1 cellular context compared by ENCODE assay signal in the genomic region with DNA sequence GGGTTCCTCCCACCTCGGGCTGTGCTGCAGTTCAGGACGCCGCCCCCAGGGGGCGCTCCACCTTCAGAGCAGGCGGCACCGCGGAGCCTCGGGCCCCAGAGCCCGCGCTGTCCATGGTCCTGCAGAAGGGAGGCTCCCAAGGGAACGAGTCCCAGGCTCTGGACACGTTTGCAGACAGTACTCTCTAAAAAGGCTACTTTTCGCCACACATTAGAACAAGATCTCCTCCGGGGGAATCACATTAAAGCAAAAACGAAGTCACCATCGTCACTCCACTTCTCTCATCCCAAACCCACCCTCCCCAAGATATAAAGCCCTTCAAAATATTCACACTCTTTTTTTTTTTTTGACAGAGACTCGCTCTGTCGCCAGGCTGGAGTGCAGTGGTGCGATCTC.
TF ChIP-seq lines count a peak whose summit lies in the region.

No MANE protein-coding gene starts in this region.

TF ChIP-seq in HepG2, 621 proteins besides CTCF, POLR2A, EP300 and RAD21 (continued from another document and continues in another):
- TF ChIP-seq, protein P1, sequence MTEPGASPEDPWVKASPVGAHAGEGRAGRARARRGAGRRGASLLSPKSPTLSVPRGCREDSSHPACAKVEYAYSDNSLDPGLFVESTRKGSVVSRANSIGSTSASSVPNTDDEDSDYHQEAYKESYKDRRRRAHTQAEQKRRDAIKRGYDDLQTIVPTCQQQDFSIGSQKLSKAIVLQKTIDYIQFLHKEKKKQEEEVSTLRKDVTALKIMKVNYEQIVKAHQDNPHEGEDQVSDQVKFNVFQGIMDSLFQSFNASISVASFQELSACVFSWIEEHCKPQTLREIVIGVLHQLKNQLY (CRISPR knock-in tag; IDR thresholded peaks at IDR 0.05), result peak; percentile 69; the same call in 1 of the 2 replicates
- TF ChIP-seq ATF7-NPFF (CRISPR knock-in tag; IDR thresholded peaks at IDR 0.05; ENCODE audit: low read depth) (peak; percentile 97), ZNF567 (CRISPR knock-in tag; IDR thresholded peaks at IDR 0.05; ENCODE audit: borderline replicate concordance) (no peak), ZNF224 (CRISPR knock-in tag; IDR thresholded peaks at IDR 0.05) (0 out of 2 replicates have a peak, but pooled peaks have one; percentile 51), ZNF138 (CRISPR knock-in tag; IDR thresholded peaks at IDR 0.05; ENCODE audit: low read depth) (peak; percentile 97), FOXO1 (CRISPR knock-in tag; IDR thresholded peaks at IDR 0.05) (peak; percentile 90), ZNF143 (CRISPR knock-in tag; IDR thresholded peaks at IDR 0.05) (peak; percentile 51; the same call in 1 of the 2 replicates), ZNF598 (CRISPR knock-in tag; IDR thresholded peaks at IDR 0.05; ENCODE audit: borderline replicate concordance) (peak; percentile 82; the same call in 1 of the 2 replicates), MAZ (IDR thresholded peaks at IDR 0.05; ENCODE audit: borderline replicate concordance, low read depth, low read length) (no peak; the same call in 1 of the 2 replicates), MAZ (CRISPR knock-in tag; IDR thresholded peaks at IDR 0.05; ENCODE audit: low read depth) (peak; percentile 93), HNRNPH1 (optimal IDR thresholded peaks at IDR 0.05; ENCODE audit: low read depth, low read length) (no peak), ZNF670 (CRISPR knock-in tag; IDR thresholded peaks at IDR 0.05; ENCODE audit: borderline replicate concordance) (no peak), ZSCAN31 (CRISPR knock-in tag; IDR thresholded peaks at IDR 0.05; ENCODE audit: low read depth) (peak; percentile 96), FOXK1 (CRISPR knock-in tag; IDR thresholded peaks at IDR 0.05; ENCODE audit: borderline replicate concordance, low read depth) (peak; percentile 92; the same call in 1 of the 2 replicates), ZNF749 (CRISPR knock-in tag; IDR thresholded peaks at IDR 0.05; ENCODE audit: borderline replicate concordance) (peak; percentile 94; the same call in 1 of the 2 replicates), ZNF577 (CRISPR knock-in tag; IDR thresholded peaks at IDR 0.05; ENCODE audit: borderline replicate concordance, low read depth) (peak; percentile 86; the same call in 1 of the 2 replicates), NFE2L1 (CRISPR knock-in tag; IDR thresholded peaks at IDR 0.05; ENCODE audit: borderline replicate concordance) (peak; percentile 72; the same call in 1 of the 2 replicates), ZSCAN25 (CRISPR knock-in tag; IDR thresholded peaks at IDR 0.05) (peak; percentile 75; the same call in 1 of the 2 replicates), ZNF850 (CRISPR knock-in tag; conservative IDR thresholded peaks at IDR 0.05) (no peak), ZNF496 (CRISPR knock-in tag; IDR thresholded peaks at IDR 0.05; ENCODE audit: insufficient replicate concordance) (no peak), NR2F2 (IDR thresholded peaks at IDR 0.05; ENCODE audit: borderline replicate concordance, low read depth) (no peak), CBX2 (IDR thresholded peaks at IDR 0.05; ENCODE audit: low read depth, low read length) (no peak), CBX2 (CRISPR knock-in tag; IDR thresholded peaks at IDR 0.05; ENCODE audit: low read depth) (peak; percentile 74; the same call in 1 of the 2 replicates), SOX5 (CRISPR knock-in tag; IDR thresholded peaks at IDR 0.05; ENCODE audit: borderline replicate concordance) (peak; percentile 76), ZNF724P (CRISPR knock-in tag; IDR thresholded peaks at IDR 0.05; ENCODE audit: borderline replicate concordance) (peak; percentile 80; the same call in 1 of the 2 replicates), ZNF773 (CRISPR knock-in tag; IDR thresholded peaks at IDR 0.05; ENCODE audit: borderline replicate concordance) (peak; percentile 99; the same call in 1 of the 2 replicates), ZNF530 (CRISPR knock-in tag; IDR thresholded peaks at IDR 0.05; ENCODE audit: low read depth) (peak; percentile 92), MIER2 (CRISPR knock-in tag; IDR thresholded peaks at IDR 0.05) (peak; percentile 100), MBD4 (IDR thresholded peaks at IDR 0.05; ENCODE audit: borderline replicate concordance, low read length) (no peak), HMGA1 (CRISPR knock-in tag; conservative IDR thresholded peaks at IDR 0.05) (no peak), AGO2 (optimal IDR thresholded peaks at IDR 0.05; ENCODE audit: low read depth, low read length) (no peak)
- TF ChIP-seq, protein P2, sequence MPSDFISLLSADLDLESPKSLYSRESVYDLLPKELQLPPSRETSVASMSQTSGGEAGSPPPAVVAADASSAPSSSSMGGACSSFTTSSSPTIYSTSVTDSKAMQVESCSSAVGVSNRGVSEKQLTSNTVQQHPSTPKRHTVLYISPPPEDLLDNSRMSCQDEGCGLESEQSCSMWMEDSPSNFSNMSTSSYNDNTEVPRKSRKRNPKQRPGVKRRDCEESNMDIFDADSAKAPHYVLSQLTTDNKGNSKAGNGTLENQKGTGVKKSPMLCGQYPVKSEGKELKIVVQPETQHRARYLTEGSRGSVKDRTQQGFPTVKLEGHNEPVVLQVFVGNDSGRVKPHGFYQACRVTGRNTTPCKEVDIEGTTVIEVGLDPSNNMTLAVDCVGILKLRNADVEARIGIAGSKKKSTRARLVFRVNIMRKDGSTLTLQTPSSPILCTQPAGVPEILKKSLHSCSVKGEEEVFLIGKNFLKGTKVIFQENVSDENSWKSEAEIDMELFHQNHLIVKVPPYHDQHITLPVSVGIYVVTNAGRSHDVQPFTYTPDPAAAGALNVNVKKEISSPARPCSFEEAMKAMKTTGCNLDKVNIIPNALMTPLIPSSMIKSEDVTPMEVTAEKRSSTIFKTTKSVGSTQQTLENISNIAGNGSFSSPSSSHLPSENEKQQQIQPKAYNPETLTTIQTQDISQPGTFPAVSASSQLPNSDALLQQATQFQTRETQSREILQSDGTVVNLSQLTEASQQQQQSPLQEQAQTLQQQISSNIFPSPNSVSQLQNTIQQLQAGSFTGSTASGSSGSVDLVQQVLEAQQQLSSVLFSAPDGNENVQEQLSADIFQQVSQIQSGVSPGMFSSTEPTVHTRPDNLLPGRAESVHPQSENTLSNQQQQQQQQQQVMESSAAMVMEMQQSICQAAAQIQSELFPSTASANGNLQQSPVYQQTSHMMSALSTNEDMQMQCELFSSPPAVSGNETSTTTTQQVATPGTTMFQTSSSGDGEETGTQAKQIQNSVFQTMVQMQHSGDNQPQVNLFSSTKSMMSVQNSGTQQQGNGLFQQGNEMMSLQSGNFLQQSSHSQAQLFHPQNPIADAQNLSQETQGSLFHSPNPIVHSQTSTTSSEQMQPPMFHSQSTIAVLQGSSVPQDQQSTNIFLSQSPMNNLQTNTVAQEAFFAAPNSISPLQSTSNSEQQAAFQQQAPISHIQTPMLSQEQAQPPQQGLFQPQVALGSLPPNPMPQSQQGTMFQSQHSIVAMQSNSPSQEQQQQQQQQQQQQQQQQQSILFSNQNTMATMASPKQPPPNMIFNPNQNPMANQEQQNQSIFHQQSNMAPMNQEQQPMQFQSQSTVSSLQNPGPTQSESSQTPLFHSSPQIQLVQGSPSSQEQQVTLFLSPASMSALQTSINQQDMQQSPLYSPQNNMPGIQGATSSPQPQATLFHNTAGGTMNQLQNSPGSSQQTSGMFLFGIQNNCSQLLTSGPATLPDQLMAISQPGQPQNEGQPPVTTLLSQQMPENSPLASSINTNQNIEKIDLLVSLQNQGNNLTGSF (CRISPR knock-in tag; IDR thresholded peaks at IDR 0.05), result peak; percentile 98
- TF ChIP-seq, protein P3, sequence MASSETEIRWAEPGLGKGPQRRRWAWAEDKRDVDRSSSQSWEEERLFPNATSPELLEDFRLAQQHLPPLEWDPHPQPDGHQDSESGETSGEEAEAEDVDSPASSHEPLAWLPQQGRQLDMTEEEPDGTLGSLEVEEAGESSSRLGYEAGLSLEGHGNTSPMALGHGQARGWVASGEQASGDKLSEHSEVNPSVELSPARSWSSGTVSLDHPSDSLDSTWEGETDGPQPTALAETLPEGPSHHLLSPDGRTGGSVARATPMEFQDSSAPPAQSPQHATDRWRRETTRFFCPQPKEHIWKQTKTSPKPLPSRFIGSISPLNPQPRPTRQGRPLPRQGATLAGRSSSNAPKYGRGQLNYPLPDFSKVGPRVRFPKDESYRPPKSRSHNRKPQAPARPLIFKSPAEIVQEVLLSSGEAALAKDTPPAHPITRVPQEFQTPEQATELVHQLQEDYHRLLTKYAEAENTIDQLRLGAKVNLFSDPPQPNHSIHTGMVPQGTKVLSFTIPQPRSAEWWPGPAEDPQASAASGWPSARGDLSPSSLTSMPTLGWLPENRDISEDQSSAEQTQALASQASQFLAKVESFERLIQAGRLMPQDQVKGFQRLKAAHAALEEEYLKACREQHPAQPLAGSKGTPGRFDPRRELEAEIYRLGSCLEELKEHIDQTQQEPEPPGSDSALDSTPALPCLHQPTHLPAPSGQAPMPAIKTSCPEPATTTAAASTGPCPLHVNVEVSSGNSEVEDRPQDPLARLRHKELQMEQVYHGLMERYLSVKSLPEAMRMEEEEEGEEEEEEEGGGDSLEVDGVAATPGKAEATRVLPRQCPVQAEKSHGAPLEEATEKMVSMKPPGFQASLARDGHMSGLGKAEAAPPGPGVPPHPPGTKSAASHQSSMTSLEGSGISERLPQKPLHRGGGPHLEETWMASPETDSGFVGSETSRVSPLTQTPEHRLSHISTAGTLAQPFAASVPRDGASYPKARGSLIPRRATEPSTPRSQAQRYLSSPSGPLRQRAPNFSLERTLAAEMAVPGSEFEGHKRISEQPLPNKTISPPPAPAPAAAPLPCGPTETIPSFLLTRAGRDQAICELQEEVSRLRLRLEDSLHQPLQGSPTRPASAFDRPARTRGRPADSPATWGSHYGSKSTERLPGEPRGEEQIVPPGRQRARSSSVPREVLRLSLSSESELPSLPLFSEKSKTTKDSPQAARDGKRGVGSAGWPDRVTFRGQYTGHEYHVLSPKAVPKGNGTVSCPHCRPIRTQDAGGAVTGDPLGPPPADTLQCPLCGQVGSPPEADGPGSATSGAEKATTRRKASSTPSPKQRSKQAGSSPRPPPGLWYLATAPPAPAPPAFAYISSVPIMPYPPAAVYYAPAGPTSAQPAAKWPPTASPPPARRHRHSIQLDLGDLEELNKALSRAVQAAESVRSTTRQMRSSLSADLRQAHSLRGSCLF (CRISPR knock-in tag; IDR thresholded peaks at IDR 0.05; ENCODE audit: borderline replicate concordance), result peak; percentile 97
- TF ChIP-seq, protein P4, sequence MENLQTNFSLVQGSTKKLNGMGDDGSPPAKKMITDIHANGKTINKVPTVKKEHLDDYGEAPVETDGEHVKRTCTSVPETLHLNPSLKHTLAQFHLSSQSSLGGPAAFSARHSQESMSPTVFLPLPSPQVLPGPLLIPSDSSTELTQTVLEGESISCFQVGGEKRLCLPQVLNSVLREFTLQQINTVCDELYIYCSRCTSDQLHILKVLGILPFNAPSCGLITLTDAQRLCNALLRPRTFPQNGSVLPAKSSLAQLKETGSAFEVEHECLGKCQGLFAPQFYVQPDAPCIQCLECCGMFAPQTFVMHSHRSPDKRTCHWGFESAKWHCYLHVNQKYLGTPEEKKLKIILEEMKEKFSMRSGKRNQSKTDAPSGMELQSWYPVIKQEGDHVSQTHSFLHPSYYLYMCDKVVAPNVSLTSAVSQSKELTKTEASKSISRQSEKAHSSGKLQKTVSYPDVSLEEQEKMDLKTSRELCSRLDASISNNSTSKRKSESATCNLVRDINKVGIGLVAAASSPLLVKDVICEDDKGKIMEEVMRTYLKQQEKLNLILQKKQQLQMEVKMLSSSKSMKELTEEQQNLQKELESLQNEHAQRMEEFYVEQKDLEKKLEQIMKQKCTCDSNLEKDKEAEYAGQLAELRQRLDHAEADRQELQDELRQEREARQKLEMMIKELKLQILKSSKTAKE (CRISPR knock-in tag; IDR thresholded peaks at IDR 0.05; ENCODE audit: borderline replicate concordance), result peak; percentile 30; the same call in 1 of the 2 replicates
- TF ChIP-seq, protein P5, sequence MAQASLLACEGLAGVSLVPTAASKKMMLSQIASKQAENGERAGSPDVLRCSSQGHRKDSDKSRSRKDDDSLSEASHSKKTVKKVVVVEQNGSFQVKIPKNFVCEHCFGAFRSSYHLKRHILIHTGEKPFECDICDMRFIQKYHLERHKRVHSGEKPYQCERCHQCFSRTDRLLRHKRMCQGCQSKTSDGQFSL (CRISPR knock-in tag; IDR thresholded peaks at IDR 0.05), result peak; percentile 73; the same call in 1 of the 2 replicates
- TF ChIP-seq, protein P6, sequence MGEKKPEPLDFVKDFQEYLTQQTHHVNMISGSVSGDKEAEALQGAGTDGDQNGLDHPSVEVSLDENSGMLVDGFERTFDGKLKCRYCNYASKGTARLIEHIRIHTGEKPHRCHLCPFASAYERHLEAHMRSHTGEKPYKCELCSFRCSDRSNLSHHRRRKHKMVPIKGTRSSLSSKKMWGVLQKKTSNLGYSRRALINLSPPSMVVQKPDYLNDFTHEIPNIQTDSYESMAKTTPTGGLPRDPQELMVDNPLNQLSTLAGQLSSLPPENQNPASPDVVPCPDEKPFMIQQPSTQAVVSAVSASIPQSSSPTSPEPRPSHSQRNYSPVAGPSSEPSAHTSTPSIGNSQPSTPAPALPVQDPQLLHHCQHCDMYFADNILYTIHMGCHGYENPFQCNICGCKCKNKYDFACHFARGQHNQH (CRISPR knock-in tag; IDR thresholded peaks at IDR 0.05), result peak; percentile 97
- TF ChIP-seq, protein P7, sequence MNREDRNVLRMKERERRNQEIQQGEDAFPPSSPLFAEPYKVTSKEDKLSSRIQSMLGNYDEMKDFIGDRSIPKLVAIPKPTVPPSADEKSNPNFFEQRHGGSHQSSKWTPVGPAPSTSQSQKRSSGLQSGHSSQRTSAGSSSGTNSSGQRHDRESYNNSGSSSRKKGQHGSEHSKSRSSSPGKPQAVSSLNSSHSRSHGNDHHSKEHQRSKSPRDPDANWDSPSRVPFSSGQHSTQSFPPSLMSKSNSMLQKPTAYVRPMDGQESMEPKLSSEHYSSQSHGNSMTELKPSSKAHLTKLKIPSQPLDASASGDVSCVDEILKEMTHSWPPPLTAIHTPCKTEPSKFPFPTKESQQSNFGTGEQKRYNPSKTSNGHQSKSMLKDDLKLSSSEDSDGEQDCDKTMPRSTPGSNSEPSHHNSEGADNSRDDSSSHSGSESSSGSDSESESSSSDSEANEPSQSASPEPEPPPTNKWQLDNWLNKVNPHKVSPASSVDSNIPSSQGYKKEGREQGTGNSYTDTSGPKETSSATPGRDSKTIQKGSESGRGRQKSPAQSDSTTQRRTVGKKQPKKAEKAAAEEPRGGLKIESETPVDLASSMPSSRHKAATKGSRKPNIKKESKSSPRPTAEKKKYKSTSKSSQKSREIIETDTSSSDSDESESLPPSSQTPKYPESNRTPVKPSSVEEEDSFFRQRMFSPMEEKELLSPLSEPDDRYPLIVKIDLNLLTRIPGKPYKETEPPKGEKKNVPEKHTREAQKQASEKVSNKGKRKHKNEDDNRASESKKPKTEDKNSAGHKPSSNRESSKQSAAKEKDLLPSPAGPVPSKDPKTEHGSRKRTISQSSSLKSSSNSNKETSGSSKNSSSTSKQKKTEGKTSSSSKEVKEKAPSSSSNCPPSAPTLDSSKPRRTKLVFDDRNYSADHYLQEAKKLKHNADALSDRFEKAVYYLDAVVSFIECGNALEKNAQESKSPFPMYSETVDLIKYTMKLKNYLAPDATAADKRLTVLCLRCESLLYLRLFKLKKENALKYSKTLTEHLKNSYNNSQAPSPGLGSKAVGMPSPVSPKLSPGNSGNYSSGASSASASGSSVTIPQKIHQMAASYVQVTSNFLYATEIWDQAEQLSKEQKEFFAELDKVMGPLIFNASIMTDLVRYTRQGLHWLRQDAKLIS (CRISPR knock-in tag; IDR thresholded peaks at IDR 0.05), result 0 out of 2 replicates have a peak, but pooled peaks have one; percentile 67
- TF ChIP-seq, protein P8, sequence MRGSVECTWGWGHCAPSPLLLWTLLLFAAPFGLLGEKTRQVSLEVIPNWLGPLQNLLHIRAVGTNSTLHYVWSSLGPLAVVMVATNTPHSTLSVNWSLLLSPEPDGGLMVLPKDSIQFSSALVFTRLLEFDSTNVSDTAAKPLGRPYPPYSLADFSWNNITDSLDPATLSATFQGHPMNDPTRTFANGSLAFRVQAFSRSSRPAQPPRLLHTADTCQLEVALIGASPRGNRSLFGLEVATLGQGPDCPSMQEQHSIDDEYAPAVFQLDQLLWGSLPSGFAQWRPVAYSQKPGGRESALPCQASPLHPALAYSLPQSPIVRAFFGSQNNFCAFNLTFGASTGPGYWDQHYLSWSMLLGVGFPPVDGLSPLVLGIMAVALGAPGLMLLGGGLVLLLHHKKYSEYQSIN (CRISPR knock-in tag; IDR thresholded peaks at IDR 0.05; ENCODE audit: borderline replicate concordance), result peak; percentile 88; the same call in 1 of the 2 replicates
